ENCODE assay signal across 7 cellular contexts in the genomic region with DNA sequence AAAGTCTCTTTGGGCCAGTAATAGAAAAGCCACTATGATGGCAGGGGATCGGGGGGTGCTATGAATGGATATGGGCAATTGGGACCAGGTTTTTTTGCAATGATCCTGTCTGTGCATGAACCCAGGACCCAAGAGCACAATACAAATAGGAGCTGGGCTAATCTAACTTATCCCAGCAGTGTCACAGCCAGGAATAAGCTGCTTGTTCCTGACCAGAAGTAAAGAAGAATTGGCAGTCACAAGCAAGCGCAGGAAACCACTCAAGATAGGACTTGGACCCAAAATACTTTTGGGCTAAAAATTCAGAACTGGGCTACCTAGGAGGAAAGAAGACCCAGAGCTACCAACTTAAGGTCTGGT.
A peak's percentile ranks its signal among the peaks of the same experiment; 100 is the strongest.
DNase-seq lines count a peak whose midpoint lies in the region; ATAC-seq and TF ChIP-seq lines count a peak whose summit lies in the region.
"Not testable (repeated sequence)": the region's sequence is repeated elsewhere in the genome, so short reads cannot be mapped to it uniquely, and the experiment has no call there.

No MANE protein-coding gene starts in this region.

- not testable (repeated sequence) for H3K4me1 ChIP-seq in IMR-90 (ENCODE audit: control insufficient read depth, insufficient read depth, low read length)
- H3K4me1 ChIP-seq in esophagus squamous epithelium: peaks cover 0 to 26% (median 3%) of the 10 kb centered on the region in 3 donors
- H3K4me1 ChIP-seq in liver (ENCODE audit: control insufficient read depth in 4 of 4, insufficient read depth in 4 of 4, low read length in 3 of 4): peaks cover 0 to 12% (median 2%) of the 10 kb centered on the region in 4 donors
- peaks cover 0 to 52% (median 46%) of the 10 kb centered on the region in 4 donors for H3K4me1 ChIP-seq in sigmoid colon
- H3K4me1 ChIP-seq in tibial artery: peaks cover 0 to 53% (median 31%) of the 10 kb centered on the region in 4 donors

- not testable (repeated sequence) for H2BK120ac ChIP-seq in IMR-90 (ENCODE audit: low read depth, low read length)

- not testable (repeated sequence) for H3K14ac ChIP-seq in IMR-90 (replicated peaks; ENCODE audit: low read depth, low read length)

- no CpG with 5 or more reads among the region's 2 CpGs for WGBS in IMR-90 (ENCODE audit: extremely low coverage in 2 of 2, insufficient read length in 1 of 2), 2 experiments
- 67 to 78% methylated on average over 2 of the region's 2 CpGs for WGBS in esophagus squamous epithelium, 2 donors
- 97% methylated on average over 2 of the region's 2 CpGs for WGBS in liver
- 98% methylated on average over 2 of the region's 2 CpGs for WGBS in sigmoid colon, 2 donors

- ATAC-seq in IMR-90 (ENCODE audit: low read depth): not testable (repeated sequence)
- ATAC-seq in left ventricle myocardium superior: peak; percentile 35

- not testable (repeated sequence) for TF ChIP-seq EP300 in sigmoid colon (IDR thresholded peaks at IDR 0.05)

- H3K4ac ChIP-seq in IMR-90 (ENCODE audit: low read depth, low read length): not testable (repeated sequence)

- not testable (repeated sequence) for H3K23ac ChIP-seq in IMR-90 (ENCODE audit: low read depth, low read length)

- in situ Hi-C loops in IMR-90 (cut with MboI; ENCODE audit: low sequenced_read_pairs): not testable (repeated sequence)

- not testable (repeated sequence) for H2BK15ac ChIP-seq in IMR-90 (ENCODE audit: low read depth, low read length)

- peaks cover 25% of the 10 kb centered on the region for H3K4me1 Mint-ChIP-seq in activated T-helper 1 cell treated with anti-CD3 and anti-CD28 coated beads, Interleukin-12 subunit alpha, Interleukin-12 subunit beta, Interleukin-2, Interleukin-4 antibody, amounts not matched to agents 30 ng/mL and 10 ng/mL and 1 ng/mL, durations not matched to agents 14 hours and 24 hours and 36 hours (ENCODE audit: low read depth)

- not testable (repeated sequence) for H3K9me3 ChIP-seq in IMR-90 (ENCODE audit: control insufficient read depth, insufficient read depth, low read length); esophagus squamous epithelium; liver (ENCODE audit: control insufficient read depth in 4 of 4, low read length in 3 of 4); sigmoid colon; tibial artery

- H3K27ac ChIP-seq in IMR-90 (ENCODE audit: insufficient read depth, low read length): not testable (repeated sequence)
- peak overlapping the region in 3 of 4 donors; percentile 26 to 39 (median 38) for H3K27ac ChIP-seq in esophagus squamous epithelium
- peak overlapping the region; percentile 19 to 46 for H3K27ac ChIP-seq in liver (ENCODE audit: low read depth in 1 of 2, low read length in 2 of 2)
- H3K27ac ChIP-seq in sigmoid colon: peak overlapping the region; percentile 65 to 83 (median 77)
- peak overlapping the region; percentile 19 to 66 for H3K27ac ChIP-seq in tibial artery

- not testable (repeated sequence) for H4K20me1 ChIP-seq in IMR-90 (ENCODE audit: insufficient read depth, low read length)

- not testable (repeated sequence) for H3K9ac ChIP-seq in IMR-90 (ENCODE audit: low read depth, low read length); liver (ENCODE audit: low read depth in 1 of 2, low read length in 2 of 2)

- H3K27ac Mint-ChIP-seq in activated T-helper 1 cell treated with anti-CD3 and anti-CD28 coated beads, Interleukin-12 subunit alpha, Interleukin-12 subunit beta, Interleukin-2, Interleukin-4 antibody, amounts not matched to agents 30 ng/mL and 10 ng/mL and 1 ng/mL, durations not matched to agents 14 hours and 24 hours and 36 hours: not testable (repeated sequence)

- H2BK5ac ChIP-seq in IMR-90 (ENCODE audit: low read depth, low read length, poor library complexity, severe bottlenecking): not testable (repeated sequence)

- not testable (repeated sequence) for H3K9me3 Mint-ChIP-seq in activated T-helper 1 cell treated with anti-CD3 and anti-CD28 coated beads, Interleukin-12 subunit alpha, Interleukin-12 subunit beta, Interleukin-2, Interleukin-4 antibody, amounts not matched to agents 30 ng/mL and 10 ng/mL and 1 ng/mL, durations not matched to agents 14 hours and 24 hours and 36 hours

- not testable (repeated sequence) for H3K27me3 ChIP-seq in IMR-90 (ENCODE audit: control insufficient read depth, insufficient read depth, low read length); esophagus squamous epithelium; liver (ENCODE audit: control insufficient read depth in 4 of 4, insufficient read depth in 4 of 4, low read length in 3 of 4); sigmoid colon; tibial artery

- H3K79me1 ChIP-seq in IMR-90 (ENCODE audit: low read depth in 1 of 2, low read length in 2 of 2): not testable (repeated sequence)

- intact Hi-C loops in IMR-90 (cut with micrococcal nuclease); activated T-helper 1 cell treated with anti-CD3 and anti-CD28 coated beads, Interleukin-12 subunit alpha, Interleukin-12 subunit beta, Interleukin-2, Interleukin-4 antibody, amounts not matched to agents 30 ng/mL and 10 ng/mL and 1 ng/mL, durations not matched to agents 14 hours and 24 hours and 36 hours (cut with micrococcal nuclease); esophagus squamous epithelium (cut with DNase I); left ventricle myocardium superior (cut with micrococcal nuclease); sigmoid colon (cut with DNase I); tibial artery (cut with DNase I; ENCODE audit: low total_unique reads): not testable (repeated sequence)

- CTCF ChIA-PET in IMR-90 (lab: Yijun Ruan, JAX): not testable (repeated sequence)

- H3K36me3 ChIP-seq in IMR-90 (ENCODE audit: control insufficient read depth, insufficient read depth, low read length); esophagus squamous epithelium; liver (ENCODE audit: control insufficient read depth in 4 of 4, insufficient read depth in 3 of 4, low read depth in 1 of 4, low read length in 3 of 4); sigmoid colon; tibial artery: not testable (repeated sequence)

- H3K4me2 ChIP-seq in IMR-90 (ENCODE audit: low read depth, low read length): not testable (repeated sequence)

- H2AK5ac ChIP-seq in IMR-90 (ENCODE audit: low read depth, low read length): not testable (repeated sequence)

- H3K18ac ChIP-seq in IMR-90 (ENCODE audit: low read depth, low read length): peak overlapping the region; percentile 8; the same call in 1 of the 2 replicates

- not testable (repeated sequence) for H2AK9ac ChIP-seq in IMR-90 (replicated peaks; ENCODE audit: low read depth, low read length, poor library complexity)

- dilution Hi-C loops in IMR-90 (cut with HindIII; ENCODE audit: low sequenced_read_pairs, unreplicated experiment): not testable (repeated sequence)

- not testable (repeated sequence) for TF ChIP-seq POLR2A in IMR-90 (IDR thresholded peaks at IDR 0.05; ENCODE audit: low read depth, low read length); esophagus squamous epithelium (IDR thresholded peaks at IDR 0.05); sigmoid colon (IDR thresholded peaks at IDR 0.05)

- POLR2A ChIA-PET in IMR-90 (lab: Charles Lee; ENCODE audit: unreplicated experiment): not testable (repeated sequence)

- H3K36me3 Mint-ChIP-seq in activated T-helper 1 cell treated with anti-CD3 and anti-CD28 coated beads, Interleukin-12 subunit alpha, Interleukin-12 subunit beta, Interleukin-2, Interleukin-4 antibody, amounts not matched to agents 30 ng/mL and 10 ng/mL and 1 ng/mL, durations not matched to agents 14 hours and 24 hours and 36 hours (ENCODE audit: low read depth): not testable (repeated sequence)

- TF ChIP-seq RAD21 in IMR-90 (IDR thresholded peaks at IDR 0.05; ENCODE audit: low read length); liver (IDR thresholded peaks at IDR 0.05): not testable (repeated sequence)

- not testable (repeated sequence) for H3K9me1 ChIP-seq in IMR-90 (ENCODE audit: insufficient read depth, low read length)

- not testable (repeated sequence) for H4K5ac ChIP-seq in IMR-90 (ENCODE audit: low read depth, low read length)

- TF ChIP-seq CTCF in IMR-90 (conservative IDR thresholded peaks at IDR 0.05; ENCODE audit: low read depth, low read length); esophagus squamous epithelium (IDR thresholded peaks at IDR 0.05); liver (IDR thresholded peaks at IDR 0.05; ENCODE audit: low read depth, low read length, missing input control); sigmoid colon (IDR thresholded peaks at IDR 0.05); tibial artery (IDR thresholded peaks at IDR 0.05): not testable (repeated sequence)

- H3K4me3 ChIP-seq in IMR-90 (ENCODE audit: insufficient read depth, low read depth, low read length); esophagus squamous epithelium; liver (ENCODE audit: low read depth in 1 of 3, low read length in 3 of 3); sigmoid colon; tibial artery: not testable (repeated sequence)

- not testable (repeated sequence) for H2AFZ ChIP-seq in IMR-90 (replicated peaks; ENCODE audit: low read length, poor library complexity)

- not testable (repeated sequence) for H4K91ac ChIP-seq in IMR-90 (ENCODE audit: insufficient read depth, low read depth, low read length)

- not testable (repeated sequence) for H2BK20ac ChIP-seq in IMR-90 (ENCODE audit: low read depth, low read length)

- not testable (repeated sequence) for DNase-seq in IMR-90; activated T-helper 1 cell treated with anti-CD3 and anti-CD28 coated beads, Interleukin-12 subunit alpha, Interleukin-12 subunit beta, Interleukin-2, Interleukin-4 antibody, amounts not matched to agents 30 ng/mL and 10 ng/mL and 1 ng/mL, durations not matched to agents 14 hours and 24 hours and 36 hours (ENCODE audit: low spot score); esophagus squamous epithelium (lab: John Stamatoyannopoulos, UW); left ventricle myocardium superior; sigmoid colon; tibial artery

- not testable (repeated sequence) for H3K27me3 Mint-ChIP-seq in activated T-helper 1 cell treated with anti-CD3 and anti-CD28 coated beads, Interleukin-12 subunit alpha, Interleukin-12 subunit beta, Interleukin-2, Interleukin-4 antibody, amounts not matched to agents 30 ng/mL and 10 ng/mL and 1 ng/mL, durations not matched to agents 14 hours and 24 hours and 36 hours (ENCODE audit: insufficient read depth)

- peak overlapping the region; percentile 23 for H3K4me3 Mint-ChIP-seq in activated T-helper 1 cell treated with anti-CD3 and anti-CD28 coated beads, Interleukin-12 subunit alpha, Interleukin-12 subunit beta, Interleukin-2, Interleukin-4 antibody, amounts not matched to agents 30 ng/mL and 10 ng/mL and 1 ng/mL, durations not matched to agents 14 hours and 24 hours and 36 hours

- not testable (repeated sequence) for H3K56ac ChIP-seq in IMR-90 (ENCODE audit: extremely low read depth, insufficient read depth, low read length)

- BruUV-seq in IMR-90 (replicated peaks; lab: Mats Ljungman, UMichigan): not testable (repeated sequence)

- H4K8ac ChIP-seq in IMR-90 (ENCODE audit: low read depth in 2 of 2, low read length in 2 of 2): not testable (repeated sequence)
